25 cellular contexts compared by ENCODE assay signal in the genomic region with DNA sequence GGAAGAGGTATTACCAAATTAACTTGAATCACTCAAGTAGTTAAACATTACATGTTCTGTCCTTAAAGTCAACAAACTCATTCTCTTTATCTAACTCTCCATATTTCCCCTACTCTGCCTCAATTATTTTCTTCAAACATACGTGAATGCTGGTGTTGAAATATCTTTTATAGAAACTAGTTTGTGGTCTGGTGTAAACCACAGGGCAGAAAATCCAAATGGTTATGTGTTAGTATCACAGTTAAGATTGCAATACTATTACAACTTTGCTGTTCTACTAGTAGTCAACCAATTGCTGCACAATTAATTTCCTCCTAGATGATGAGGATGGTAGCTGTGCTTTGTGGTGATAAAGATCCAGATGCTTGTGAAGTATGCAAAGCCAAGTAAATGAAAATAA.
"Had no signal": no experiment of that assay in that cellular context is flagged by ENCODE, and none has a peak within 500 bp of the region (broad histone marks: within the 10 kb centered on the region; RNA-seq: fewer than 3 reads in every experiment).

No MANE protein-coding gene starts in this region.

- H3K4me3 ChIP-seq: heart right ventricle, hepatocyte, psoas muscle, right atrium auricular region, right lobe of liver, skin epidermis, stomach, testis, thyroid gland, transverse colon, upper lobe of left lung, vagina had no signal

- DNase-seq: heart right ventricle; islet precursor cell; left cardiac atrium; midbrain; naive thymus-derived CD8-positive, alpha-beta T cell; nucleus accumbens; psoas muscle; right lobe of liver; stimulated activated CD4-positive, alpha-beta T cell treated with anti-CD3 and anti-CD28 coated beads, Interleukin-12 subunit alpha, Interleukin-12 subunit beta, amount 100 ng/mL, for 4 hours; stimulated activated CD4-positive, alpha-beta T cell treated with anti-CD3 and anti-CD28 coated beads, Interleukin-15, amount 100 ng/mL, for 24 hours; stimulated activated CD4-positive, alpha-beta T cell treated with anti-CD3 and anti-CD28 coated beads, Interleukin-2, amount 100 ng/mL, for 24 hours; stimulated activated CD4-positive, alpha-beta T cell treated with anti-CD3 and anti-CD28 coated beads, Interleukin-4, amount 100 ng/mL, for 1 hour; stimulated activated naive B cell treated with anti-CD40 and anti-IgM and Interleukin-4, amounts not matched to agents 10 μg/mL and 1 μg/mL and 100 μg/mL, for 72 hours; stimulated activated naive CD8-positive, alpha-beta T cell treated with anti-CD3 and anti-CD28 coated beads, Interleukin-15, Interleukin-2, amounts not matched to agents 100 U/mL and 50 U/mL, for 24 hours; stomach; testis; thyroid gland; transverse colon; upper lobe of left lung had no signal

- H3K27me3 ChIP-seq: hepatocyte, right atrium auricular region, right lobe of liver, stomach, testis, thyroid gland, transverse colon, upper lobe of left lung, vagina had no signal

- H3K27ac ChIP-seq: heart right ventricle, hepatocyte, parathyroid adenoma, psoas muscle, right atrium auricular region, right lobe of liver, skin epidermis, stomach, testis, thyroid gland, transverse colon, upper lobe of left lung, vagina had no signal

- H3K79me2 ChIP-seq: hepatocyte, parathyroid adenoma had no signal

- ATAC-seq: heart right ventricle; left cardiac atrium; left lobe of liver; naive thymus-derived CD8-positive, alpha-beta T cell; psoas muscle; right lobe of liver; stimulated activated naive B cell treated with anti-CD40 and anti-IgM and Interleukin-4, amounts not matched to agents 10 μg/mL and 1 μg/mL and 100 μg/mL, for 72 hours; stimulated activated naive CD8-positive, alpha-beta T cell treated with anti-CD3 and anti-CD28 coated beads, Interleukin-15, Interleukin-2, amounts not matched to agents 100 U/mL and 50 U/mL, for 24 hours had no signal

- H3K4me2 ChIP-seq: hepatocyte had no signal

- H3K9ac ChIP-seq: parathyroid adenoma had no signal

- H3K36me3 ChIP-seq: heart right ventricle, right atrium auricular region, right lobe of liver, stomach, thyroid gland, transverse colon, upper lobe of left lung, vagina had no signal

- H3K9me3 ChIP-seq: heart right ventricle, psoas muscle, right atrium auricular region, right lobe of liver, stomach, testis, thyroid gland, transverse colon, upper lobe of left lung, vagina had no signal

- H3K4me1 ChIP-seq: heart right ventricle, parathyroid adenoma, psoas muscle, right atrium auricular region, right lobe of liver, stomach, testis, thyroid gland, transverse colon, upper lobe of left lung, vagina had no signal

- H2AFZ ChIP-seq: hepatocyte, parathyroid adenoma had no signal
